ENCODE assay signal across 8 cellular contexts in the genomic region with DNA sequence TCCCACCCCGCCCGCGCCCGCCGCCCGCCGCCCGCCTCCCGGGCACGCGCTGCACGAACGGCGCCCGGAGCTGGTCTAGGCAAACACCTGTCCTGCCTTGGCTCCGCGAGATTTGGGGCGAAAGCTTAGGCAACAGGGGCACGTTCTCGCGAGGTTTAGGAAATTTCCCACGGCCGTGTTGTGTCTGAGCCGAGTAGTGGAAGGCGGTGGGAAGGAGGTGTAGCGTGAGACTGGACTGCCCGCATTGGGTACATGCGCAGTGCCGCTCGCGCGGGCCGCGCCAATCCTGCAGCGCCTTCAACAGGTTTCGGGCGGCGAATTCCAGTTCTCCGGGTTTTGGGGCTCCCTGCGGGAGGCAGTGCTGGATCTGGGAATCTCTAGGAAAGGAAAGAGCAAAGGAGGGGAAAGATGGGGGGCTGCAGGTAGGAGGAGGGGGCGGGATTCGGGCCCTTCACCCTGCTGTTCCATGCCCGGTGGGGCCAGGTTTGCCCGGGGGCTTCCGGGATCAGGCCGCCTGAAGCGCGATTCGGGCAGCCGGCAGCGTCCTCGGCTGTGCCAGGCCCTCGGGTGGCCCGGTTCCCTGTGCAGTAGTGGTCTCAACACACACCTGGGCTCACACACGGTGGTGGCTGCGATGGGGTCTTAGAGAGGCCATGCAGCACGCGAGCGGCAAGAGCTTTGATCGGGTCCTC. TPM values are rescaled to one million over a fixed set of nuclear protein-coding genes. Genes with fewer than 3 reads are reported as not detected.
DNase-seq lines count a peak whose midpoint lies in the region; ATAC-seq, FAIRE-seq and TF ChIP-seq lines count a peak whose summit lies in the region.

No MANE protein-coding gene starts in this region.

- peaks cover 37% of the 10 kb centered on the region for H3K4me1 ChIP-seq in CD4-positive, CD25-positive, alpha-beta regulatory T cell (ENCODE audit: control insufficient read depth, insufficient read depth, low read length, poor library complexity, severe bottlenecking)
- H3K4me1 ChIP-seq in HepG2 (ENCODE audit: insufficient read depth, low read length) = peaks cover 33% of the 10 kb centered on the region

- TF ChIP-seq CTCF in HepG2 (CRISPR knock-in tag; IDR thresholded peaks at IDR 0.05) = peak; percentile 35; the same call in 1 of the 2 replicates

- H3K27ac ChIP-seq in CD4-positive, CD25-positive, alpha-beta regulatory T cell (ENCODE audit: insufficient read depth, low read length, poor library complexity, severe bottlenecking) = peak overlapping the region; percentile 87
- peak overlapping the region; percentile 98 for H3K27ac ChIP-seq in HepG2 (ENCODE audit: extremely low read length, insufficient read depth, low read length)

- CTCF ChIA-PET in HepG2 (lab: Yijun Ruan, JAX; ENCODE audit: low intra/inter-chr PET ratio, low total read pairs) = no interaction called here

- H3K9ac ChIP-seq in HepG2 (ENCODE audit: insufficient read depth, low read depth, low read length) = peak overlapping the region; percentile 83

- TF ChIP-seq RAD21 in HepG2 (CRISPR knock-in tag; IDR thresholded peaks at IDR 0.05) = no peak

- peak; percentile 77 to 79 for ATAC-seq in CD4-positive, CD25-positive, alpha-beta regulatory T cell (ENCODE audit: low read depth in 2 of 2)
- ATAC-seq in GM19395 (IDR thresholded peaks at IDR 0.05; ENCODE audit: unreplicated experiment) (peak; percentile 70), HG03558 (IDR thresholded peaks at IDR 0.05; ENCODE audit: extremely low read depth, unreplicated experiment) (peak; percentile 59), HepG2 (peak; percentile 88)

- H3K36me3 Mint-ChIP-seq in CD4-positive, CD25-positive, alpha-beta regulatory T cell = peaks cover 4% of the 10 kb centered on the region

- peak; percentile 94 for FAIRE-seq in HepG2 (lab: Jason Lieb, UNC)

- DNase-seq in CD4-positive, CD25-positive, alpha-beta regulatory T cell = peak; percentile 93 to 99 (median 96)
- peak; percentile 98 for DNase-seq in NCI-H748 (lab: John Stamatoyannopoulos, UW; ENCODE audit: unreplicated experiment)
- peak; percentile 96 to 97 for DNase-seq in activated CD4-positive, alpha-beta T cell treated with anti-CD3 and anti-CD28 coated beads, Interleukin-2, amount 50 U/mL, for 4 hours
- DNase-seq in dermis blood vessel endothelial cell = peak; percentile 100
- DNase-seq in HepG2 (ENCODE audit: low spot score) = peak; percentile 98
- peak; percentile 96 to 98 for DNase-seq in stimulated activated CD4-positive, alpha-beta T cell treated with anti-CD3 and anti-CD28 coated beads, Interleukin-2, amount 100 ng/mL, for 48 hours

- H3K79me2 ChIP-seq in HepG2 (ENCODE audit: insufficient read depth, low read length) = peaks cover 38% of the 10 kb centered on the region

- peak overlapping the region; percentile 81 for H3K4me3 ChIP-seq in CD4-positive, CD25-positive, alpha-beta regulatory T cell (ENCODE audit: low read depth, low read length)
- peak overlapping the region; percentile 77 to 88 (median 78) for H3K4me3 ChIP-seq in HepG2 (replicated peaks in 1 of 3; ENCODE audit: insufficient read depth in 1 of 3, low read depth in 2 of 3, low read length in 3 of 3)

- peaks cover 8% of the 10 kb centered on the region for H3K27me3 Mint-ChIP-seq in CD4-positive, CD25-positive, alpha-beta regulatory T cell

- H3K4me2 ChIP-seq in HepG2 (ENCODE audit: low read depth, low read length) = peak overlapping the region; percentile 84

- H3K9me3 ChIP-seq in CD4-positive, CD25-positive, alpha-beta regulatory T cell (ENCODE audit: control insufficient read depth in 2 of 2, low read length in 2 of 2) = no peaks in the 10 kb centered on the region
- H3K9me3 ChIP-seq in HepG2 (ENCODE audit: low read length) = no peaks in the 10 kb centered on the region; the same call in 1 of the 2 replicates

- TF ChIP-seq EP300 in HepG2 (IDR thresholded peaks at IDR 0.05; ENCODE audit: low read depth in 2 of 2, low read length in 2 of 2) (peak in 1 of 2 experiments; percentile 40; a peak in 2 of 4 replicates), HepG2 (CRISPR knock-in tag; IDR thresholded peaks at IDR 0.05; ENCODE audit: borderline replicate concordance) (no peak)

- no peak overlapping the region for H2AFZ ChIP-seq in HepG2 (ENCODE audit: low read length)

- POLR2A ChIA-PET in HepG2 (lab: Yijun Ruan, JAX) = interaction anchor here (1.5 kb wide), 2 partner anchors 10 to 53 kb away, joined by 5 to 6 read pairs; no protein-coding TSS in a partner anchor

- peak overlapping the region; percentile 96 to 98 (median 98) for H3K27ac Mint-ChIP-seq in CD4-positive, CD25-positive, alpha-beta regulatory T cell

- intact Hi-C loops in HepG2 (cut with micrococcal nuclease; ENCODE audit: unreplicated experiment) = loop anchor here (2.0 to 5.0 kb wide), 3 partner anchors 53 to 401 kb away; no protein-coding TSS in a partner anchor

- in situ Hi-C loops in HepG2 (cut with HindIII; ENCODE audit: extremely low pct_ligation_motif_present, low pct_unique_long_range_greater_than_20kb) = no loop called here

- no peaks in the 10 kb centered on the region for H3K27me3 ChIP-seq in CD4-positive, CD25-positive, alpha-beta regulatory T cell (ENCODE audit: control insufficient read depth, insufficient read depth, low read length)
- H3K27me3 ChIP-seq in HepG2 (ENCODE audit: control insufficient read depth in 1 of 2, insufficient read depth in 2 of 2, low read length in 2 of 2) = no peaks in the 10 kb centered on the region; a peak in 1 of 5 replicates

- TF ChIP-seq POLR2A in HepG2 (IDR thresholded peaks at IDR 0.05; ENCODE audit: insufficient read depth in 1 of 2, low read depth in 2 of 2, low read length in 2 of 2) = peak; percentile 11 to 44; a peak in 2 of 4 replicates

- WGBS in HepG2 (ENCODE audit: low lambda C conversion rate) = 3% methylated on average over 22 of the region's 60 CpGs

- peak overlapping the region; percentile 96 to 100 (median 98) for H3K4me3 Mint-ChIP-seq in CD4-positive, CD25-positive, alpha-beta regulatory T cell

- no TSS peak for BruUV-seq in HepG2 (replicated peaks; lab: Mats Ljungman, UMichigan)

- H3K9me3 Mint-ChIP-seq in CD4-positive, CD25-positive, alpha-beta regulatory T cell = peaks cover 0 to 9% (median 4%) of the 10 kb centered on the region in 7 donors

- no peaks in the 10 kb centered on the region for H3K36me3 ChIP-seq in CD4-positive, CD25-positive, alpha-beta regulatory T cell (ENCODE audit: control insufficient read depth, insufficient read depth, low read length)
- H3K36me3 ChIP-seq in HepG2 (replicated peaks in 1 of 2; ENCODE audit: control insufficient read depth in 1 of 2, insufficient read depth in 2 of 2, low read length in 2 of 2) = no peaks in the 10 kb centered on the region

- H4K20me1 ChIP-seq in HepG2 (ENCODE audit: insufficient read depth, low read length) = peaks cover 29% of the 10 kb centered on the region

- peaks cover 19 to 38% (median 31%) of the 10 kb centered on the region in 4 donors for H3K4me1 Mint-ChIP-seq in CD4-positive, CD25-positive, alpha-beta regulatory T cell

TF ChIP-seq in HepG2, 621 proteins besides CTCF, POLR2A, EP300 and RAD21 (continues in another document):
- TF ChIP-seq ZNF468 (CRISPR knock-in tag; IDR thresholded peaks at IDR 0.05) (no peak), XRCC5 (optimal IDR thresholded peaks at IDR 0.05; ENCODE audit: low read length) (peak; percentile 34), ZNF746 (CRISPR knock-in tag; IDR thresholded peaks at IDR 0.05) (no peak), FOXJ3 (CRISPR knock-in tag; IDR thresholded peaks at IDR 0.05; ENCODE audit: borderline replicate concordance) (no peak), PCBP1 (IDR thresholded peaks at IDR 0.05; ENCODE audit: borderline replicate concordance, low read depth, low read length) (0 out of 2 replicates have a peak, but pooled peaks have one; percentile 54), EED (CRISPR knock-in tag; IDR thresholded peaks at IDR 0.05) (no peak)
- TF ChIP-seq, protein P1, sequence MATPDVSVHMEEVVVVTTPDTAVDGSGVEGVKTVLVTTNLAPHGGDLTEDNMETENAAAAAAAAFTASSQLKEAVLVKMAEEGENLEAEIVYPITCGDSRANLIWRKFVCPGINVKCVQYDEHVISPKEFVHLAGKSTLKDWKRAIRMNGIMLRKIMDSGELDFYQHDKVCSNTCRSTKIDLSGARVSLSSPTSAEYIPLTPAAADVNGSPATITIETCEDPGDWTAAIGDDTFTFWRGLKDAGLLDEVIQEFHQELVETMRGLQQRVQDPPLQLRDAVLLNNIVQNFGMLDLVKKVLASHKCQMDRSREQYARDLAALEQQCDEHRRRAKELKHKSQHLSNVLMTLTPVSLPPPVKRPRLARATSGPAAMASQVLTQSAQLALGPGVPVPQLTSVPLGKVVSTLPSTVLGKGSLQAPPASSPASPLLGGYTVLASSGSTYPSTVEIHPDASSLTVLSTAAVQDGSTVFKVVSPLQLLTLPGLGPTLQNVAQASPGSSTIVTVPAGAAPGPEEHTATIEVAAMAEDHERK (CRISPR knock-in tag; IDR thresholded peaks at IDR 0.05; ENCODE audit: low read depth) = no peak

RNA-seq across cellular contexts. Expression of a gene that starts 1.2 kb away (rescaled TPM):
- total RNA-seq in CD4-positive, CD25-positive, alpha-beta regulatory T cell = 88.4 TPM
- 100 to 1,000 TPM in 2 of 4 donors, 10 to 100 TPM in 2; 68.5 to 120 (median 98.0) TPM for polyA plus RNA-seq in CD4-positive, CD25-positive, alpha-beta regulatory T cell
- 53.9 and 77.2 TPM in 2 replicates for total RNA-seq in dermis blood vessel endothelial cell
- total RNA-seq in HepG2 (2016; rRNA removed; fragmentation: Illumina TruSeq; extraction: Trizol) = 25.9 and 46.3 TPM in 2 replicates
- total RNA-seq in HepG2 (2016; cell fraction: cytosol; rRNA removed; fragmentation: Illumina TruSeq; extraction: Trizol; ENCODE audit: low read depth) = 4.6 and 5.4 TPM in 2 replicates
- 26.5 and 41.4 TPM in 2 replicates for total RNA-seq in HepG2 (2016; cell fraction: insoluble cytoplasmic fraction; rRNA removed; fragmentation: Illumina TruSeq; extraction: Trizol)
- total RNA-seq in HepG2 (2016; cell fraction: membrane; rRNA removed; fragmentation: Illumina TruSeq; extraction: Trizol) = 9.7 and 10.3 TPM in 2 replicates
- 43.5 and 46.2 TPM in 2 replicates for total RNA-seq in HepG2 (2016; cell fraction: nucleus; rRNA removed; fragmentation: Illumina TruSeq; extraction: Trizol)
- 22.7 and 33.2 TPM in 2 replicates for polyA plus RNA-seq in HepG2 (2011; rRNA removed)
- 15.1 and 17.4 TPM in 2 replicates for polyA plus RNA-seq in HepG2 (2011; cell fraction: cytosol; rRNA removed)
- 41.8 and 45.1 TPM in 2 replicates for polyA plus RNA-seq in HepG2 (2011; cell fraction: nucleus; rRNA removed)
- 29.3 and 33.0 TPM in 2 replicates for polyA plus RNA-seq in HepG2 (2012)
- polyA plus RNA-seq in HepG2 (2016; cell fraction: cytosol; fragmentation: Illumina TruSeq; extraction: Trizol; ENCODE audit: low read depth) = 0.78 and 1.2 TPM in 2 replicates
- 34.1 and 34.4 TPM in 2 replicates for polyA plus RNA-seq in HepG2 (2016; cell fraction: insoluble cytoplasmic fraction; fragmentation: Illumina TruSeq; extraction: Trizol; ENCODE audit: low read depth)
- polyA plus RNA-seq in HepG2 (2016; cell fraction: membrane; fragmentation: Illumina TruSeq; extraction: Trizol; ENCODE audit: low read depth) = 4.3 and 6.2 TPM in 2 replicates
- 36.2 and 36.5 TPM in 2 replicates for polyA plus RNA-seq in HepG2 (2016; cell fraction: nucleus; fragmentation: Illumina TruSeq; extraction: Trizol; ENCODE audit: insufficient read depth, low read depth)
- 21.7 and 31.8 TPM in 2 replicates for polyA minus RNA-seq in HepG2 (2011; rRNA and poly(A)+ RNA removed; ENCODE audit: low replicate concordance)
- polyA minus RNA-seq in HepG2 (2011; cell fraction: cytosol; rRNA and poly(A)+ RNA removed) = 18.4 and 24.8 TPM in 2 replicates
- polyA minus RNA-seq in HepG2 (2011; cell fraction: nucleus; rRNA and poly(A)+ RNA removed) = 130 and 131 TPM in 2 replicates

Comparison
In these comparisons a context has a peak if more than half of its experiments do, and no peak if none do; other contexts are left out.
1. Peak in every context shown above with its lines: DNase-seq, ATAC-seq, H3K4me3 ChIP-seq and H3K27ac ChIP-seq.